Comparison of ENCODE assay signal across 1 cellular context in the genomic region with DNA sequence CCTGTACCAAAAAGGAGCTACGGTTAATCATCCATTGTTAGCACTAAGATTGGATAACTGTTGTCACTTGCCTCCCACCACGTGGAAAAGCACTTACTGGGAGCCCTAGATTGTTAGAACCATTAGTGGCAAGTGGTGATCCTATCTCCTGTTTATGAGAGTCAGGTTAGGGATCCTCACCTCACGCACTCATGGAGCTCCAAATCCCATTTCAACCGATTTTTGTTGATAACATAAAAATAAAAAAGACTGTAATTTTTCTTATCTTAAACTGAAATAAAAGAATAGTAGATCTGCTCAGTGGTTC.
TF ChIP-seq lines count a peak whose summit lies in the region.

No MANE protein-coding gene starts in this region.

TF ChIP-seq in K562, 482 proteins besides CTCF, POLR2A, EP300 and RAD21 (continued from another document and continues in another):
- TF ChIP-seq E4F1 (CRISPR knock-in tag; IDR thresholded peaks at IDR 0.05; ENCODE audit: borderline replicate concordance), result no peak
- TF ChIP-seq BRF1 (IDR thresholded peaks at IDR 0.05; ENCODE audit: borderline replicate concordance, extremely low read depth, insufficient read length), result no peak
- TF ChIP-seq TCFL5 (CRISPR knock-in tag; conservative IDR thresholded peaks at IDR 0.05), result no peak
- no peak for TF ChIP-seq ZNF175 (CRISPR knock-in tag; IDR thresholded peaks at IDR 0.05; ENCODE audit: low read depth)
- TF ChIP-seq MCM3 (IDR thresholded peaks at IDR 0.05), result no peak
- no peak for TF ChIP-seq SETDB1 (IDR thresholded peaks at IDR 0.05; ENCODE audit: low read length)
- TF ChIP-seq MYC (IDR thresholded peaks at IDR 0.05; ENCODE audit: low read depth, low read length), result peak; percentile 76
- TF ChIP-seq MYC (CRISPR knock-in tag; IDR thresholded peaks at IDR 0.05; ENCODE audit: borderline replicate concordance, low read depth), result no peak
- peak; percentile 37 for TF ChIP-seq EP400 (IDR thresholded peaks at IDR 0.05)
- TF ChIP-seq KDM1A (IDR thresholded peaks at IDR 0.05), result 0 out of 4 replicates have a peak, but pooled peaks of 1 of the 2 experiments have one; percentile 44
- TF ChIP-seq MAX (CRISPR knock-in tag; IDR thresholded peaks at IDR 0.05), result peak; percentile 42; the same call in 1 of the 2 replicates
- no peak for TF ChIP-seq ESRRB (CRISPR knock-in tag; IDR thresholded peaks at IDR 0.05; ENCODE audit: borderline replicate concordance)
- peak; percentile 46; the same call in 1 of the 2 replicates for TF ChIP-seq NKRF (IDR thresholded peaks at IDR 0.05; ENCODE audit: borderline replicate concordance)
- no peak for TF ChIP-seq KHSRP (IDR thresholded peaks at IDR 0.05)
- TF ChIP-seq FOXO4 (CRISPR knock-in tag; IDR thresholded peaks at IDR 0.05), result no peak
- TF ChIP-seq XRCC3 (IDR thresholded peaks at IDR 0.05), result no peak
- no peak for TF ChIP-seq ZBTB17 (CRISPR knock-in tag; IDR thresholded peaks at IDR 0.05)
- no peak for TF ChIP-seq RB1 (IDR thresholded peaks at IDR 0.05; ENCODE audit: low read depth)
- no peak for TF ChIP-seq STAG1 (CRISPR knock-in tag; IDR thresholded peaks at IDR 0.05; ENCODE audit: borderline replicate concordance)
- TF ChIP-seq POLR2AphosphoS2 (IDR thresholded peaks at IDR 0.05; ENCODE audit: low read length), result no peak
- no peak for TF ChIP-seq ZNF778 (CRISPR knock-in tag; IDR thresholded peaks at IDR 0.05)
- TF ChIP-seq SRSF7 (optimal IDR thresholded peaks at IDR 0.05; ENCODE audit: low read depth, low read length), result no peak
- TF ChIP-seq TAL1 (IDR thresholded peaks at IDR 0.05), result no peak
- TF ChIP-seq OTX1 (CRISPR knock-in tag; IDR thresholded peaks at IDR 0.05), result no peak
- TF ChIP-seq RCOR1 (IDR thresholded peaks at IDR 0.05; ENCODE audit: borderline replicate concordance in 1 of 2, low read depth in 2 of 2, low read length in 2 of 2), result 0 out of 4 replicates have a peak, but pooled peaks of 1 of the 2 experiments have one; percentile 27
- TF ChIP-seq TBP (optimal IDR thresholded peaks at IDR 0.05; ENCODE audit: low read depth, low read length), result no peak
- TF ChIP-seq ZNF668 (CRISPR knock-in tag; IDR thresholded peaks at IDR 0.05), result no peak
- TF ChIP-seq ZNF583 (CRISPR knock-in tag; IDR thresholded peaks at IDR 0.05), result no peak
- TF ChIP-seq SRSF9 (IDR thresholded peaks at IDR 0.05; ENCODE audit: borderline replicate concordance, low read depth, low read length), result no peak
- TF ChIP-seq SMC3 (conservative IDR thresholded peaks at IDR 0.05; ENCODE audit: insufficient read depth, low read depth, low read length), result no peak
- TF ChIP-seq, protein P1, sequence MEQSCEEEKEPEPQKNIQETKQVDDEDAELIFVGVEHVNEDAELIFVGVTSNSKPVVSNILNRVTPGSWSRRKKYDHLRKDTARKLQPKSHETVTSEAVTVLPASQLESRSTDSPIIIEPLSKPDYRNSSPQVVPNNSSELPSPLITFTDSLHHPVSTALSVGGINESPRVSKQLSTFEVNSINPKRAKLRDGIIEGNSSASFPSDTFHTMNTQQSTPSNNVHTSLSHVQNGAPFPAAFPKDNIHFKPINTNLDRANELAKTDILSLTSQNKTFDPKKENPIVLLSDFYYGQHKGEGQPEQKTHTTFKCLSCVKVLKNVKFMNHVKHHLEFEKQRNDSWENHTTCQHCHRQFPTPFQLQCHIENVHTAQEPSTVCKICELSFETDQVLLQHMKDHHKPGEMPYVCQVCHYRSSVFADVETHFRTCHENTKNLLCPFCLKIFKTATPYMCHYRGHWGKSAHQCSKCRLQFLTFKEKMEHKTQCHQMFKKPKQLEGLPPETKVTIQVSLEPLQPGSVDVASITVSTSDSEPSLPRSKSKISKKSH (CRISPR knock-in tag; IDR thresholded peaks at IDR 0.05), result no peak
- TF ChIP-seq ZNF124 (CRISPR knock-in tag; IDR thresholded peaks at IDR 0.05), result no peak
- no peak for TF ChIP-seq RFX1 (IDR thresholded peaks at IDR 0.05)
- TF ChIP-seq KLF1 (tag; IDR thresholded peaks at IDR 0.05), result no peak
- TF ChIP-seq ZNF766 (CRISPR knock-in tag; conservative IDR thresholded peaks at IDR 0.05), result no peak
- TF ChIP-seq ZNF311 (CRISPR knock-in tag; IDR thresholded peaks at IDR 0.05), result no peak
- no peak for TF ChIP-seq FOXJ2 (tag; IDR thresholded peaks at IDR 0.05)
- TF ChIP-seq FOXK2 (conservative IDR thresholded peaks at IDR 0.05 in 1 of 2, IDR thresholded peaks at IDR 0.05 in 1 of 2; ENCODE audit: low read depth in 2 of 2), result 0 out of 4 replicates have a peak, but pooled peaks of 1 of the 2 experiments have one; percentile 39
- TF ChIP-seq MXI1 (IDR thresholded peaks at IDR 0.05; ENCODE audit: low read depth, low read length), result peak; percentile 77
- TF ChIP-seq ERF (CRISPR knock-in tag; IDR thresholded peaks at IDR 0.05), result no peak
- TF ChIP-seq ZNF3 (CRISPR knock-in tag; IDR thresholded peaks at IDR 0.05), result no peak
- TF ChIP-seq TARDBP (IDR thresholded peaks at IDR 0.05), result no peak
- TF ChIP-seq JUN (IDR thresholded peaks at IDR 0.05; ENCODE audit: borderline replicate concordance, low read depth, low read length), result no peak
- TF ChIP-seq JUN (CRISPR knock-in tag; IDR thresholded peaks at IDR 0.05; ENCODE audit: borderline replicate concordance), result no peak
- TF ChIP-seq WHSC1 (IDR thresholded peaks at IDR 0.05; ENCODE audit: low read length), result no peak
- TF ChIP-seq NCOA1 (IDR thresholded peaks at IDR 0.05; ENCODE audit: low read depth), result no peak
- TF ChIP-seq NCOA4 (IDR thresholded peaks at IDR 0.05; ENCODE audit: partially characterized antibody), result no peak
- TF ChIP-seq KDM4B (IDR thresholded peaks at IDR 0.05; ENCODE audit: borderline replicate concordance in 2 of 2, low read depth in 1 of 2), result no peak
- TF ChIP-seq PCBP2 (IDR thresholded peaks at IDR 0.05; ENCODE audit: low read depth, low read length, poor library complexity, severe bottlenecking), result no peak
- TF ChIP-seq, protein P2, sequence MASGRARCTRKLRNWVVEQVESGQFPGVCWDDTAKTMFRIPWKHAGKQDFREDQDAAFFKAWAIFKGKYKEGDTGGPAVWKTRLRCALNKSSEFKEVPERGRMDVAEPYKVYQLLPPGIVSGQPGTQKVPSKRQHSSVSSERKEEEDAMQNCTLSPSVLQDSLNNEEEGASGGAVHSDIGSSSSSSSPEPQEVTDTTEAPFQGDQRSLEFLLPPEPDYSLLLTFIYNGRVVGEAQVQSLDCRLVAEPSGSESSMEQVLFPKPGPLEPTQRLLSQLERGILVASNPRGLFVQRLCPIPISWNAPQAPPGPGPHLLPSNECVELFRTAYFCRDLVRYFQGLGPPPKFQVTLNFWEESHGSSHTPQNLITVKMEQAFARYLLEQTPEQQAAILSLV (tag; IDR thresholded peaks at IDR 0.05), result no peak
- TF ChIP-seq NCOA6 (IDR thresholded peaks at IDR 0.05), result no peak
- no peak for TF ChIP-seq ATF2 (CRISPR knock-in tag; IDR thresholded peaks at IDR 0.05)
- TF ChIP-seq ATF1 (CRISPR knock-in tag; IDR thresholded peaks at IDR 0.05), result no peak
- no peak for TF ChIP-seq ATF1 (tag; IDR thresholded peaks at IDR 0.05)
- TF ChIP-seq CEBPB (tag; IDR thresholded peaks at IDR 0.05), result no peak
